ENCODE assay signal across 10 cellular contexts in the genomic region with DNA sequence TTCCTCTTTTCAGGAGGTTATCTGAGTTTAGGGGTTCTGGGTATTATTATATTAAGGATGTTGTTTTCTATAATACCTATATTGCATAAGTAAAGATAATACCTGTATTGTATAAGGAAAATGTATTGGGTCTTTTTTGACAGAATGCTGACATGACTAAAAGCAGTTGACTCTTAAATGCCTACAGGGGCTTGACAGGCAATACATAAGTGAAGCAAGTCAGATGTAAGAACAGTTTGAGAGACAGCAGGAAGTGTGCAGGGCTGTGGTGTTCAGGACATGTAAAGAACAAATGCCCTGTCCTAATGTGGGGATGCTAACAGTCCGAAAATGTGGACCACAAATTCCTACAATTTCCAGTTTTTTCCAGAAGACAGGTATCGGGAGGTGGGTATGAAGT. TPM values are rescaled to one million over a fixed set of nuclear protein-coding genes. Genes with fewer than 3 reads are reported as not detected.
"Had no signal": no experiment of that assay in that cellular context is flagged by ENCODE, and none has a peak within 500 bp of the region (broad histone marks: within the 10 kb centered on the region; RNA-seq: fewer than 3 reads in every experiment).

No MANE protein-coding gene starts in this region.

- H3K36me3 ChIP-seq: HAP-1 had no signal

- H3K9me3 Mint-ChIP-seq: HFFc6 had no signal

- H3K9me3 ChIP-seq: HAP-1 had no signal

- DNase-seq: GM23248, GOT3, H7, HFFc6, KG1 had no signal

- H3K27ac Mint-ChIP-seq: HFFc6 had no signal

- ATAC-seq: HCT116, K562 had no signal

- H2AFZ ChIP-seq: GM23248 had no signal

- H3K4me3 ChIP-seq: GM23248, HAP-1, K562 had no signal

- FAIRE-seq: HTR-8/SVneo, K562 had no signal

- H3K4me1 ChIP-seq: HAP-1 had no signal

- H3K27ac ChIP-seq: GM23248 had no signal

- H3K9ac ChIP-seq: GM23248 had no signal

RNA-seq across cellular contexts. Expression of a gene that starts 30.2 kb away (rescaled TPM):
- total RNA-seq: GM23248, HFFc6, HT-29, K562 had no signal
- polyA plus RNA-seq: GM23248, K562 had no signal
